In genomic region chr19:49142866-49143335, GRCh38 we compare ENCODE assay signal across 8 cellular contexts. TPM values are rescaled to one million over a fixed set of nuclear protein-coding genes. Genes with fewer than 3 reads are reported as not detected.
DNase-seq lines count a peak whose midpoint lies in the region; TF ChIP-seq lines count a peak whose summit lies in the region.

No MANE protein-coding gene starts in this region.

- H3K4me1 Mint-ChIP-seq in activated CD4-positive, alpha-beta T cell treated with anti-CD3 and anti-CD28 coated beads, Interleukin-2, amount 10 ng/mL, durations not matched to agents 7 days and 5 days = peaks cover 24% of the 10 kb centered on the region

- H3K27ac Mint-ChIP-seq in activated CD4-positive, alpha-beta T cell treated with anti-CD3 and anti-CD28 coated beads, Interleukin-2, amount 10 ng/mL, durations not matched to agents 7 days and 5 days = no peak overlapping the region

- CTCF ChIA-PET in activated CD4-positive, alpha-beta T cell treated with anti-CD3 and anti-CD28 coated beads, Interleukin-2, amount 10 ng/mL, durations not matched to agents 7 days and 5 days (lab: Charles Lee) = interaction anchor here (0.6 to 1.3 kb wide), 4 partner anchors 29 to 403 kb away, joined by 3 to 5 read pairs (median 4); partner anchors contain the start of gene LIN7B

- POLR2A ChIA-PET in activated CD4-positive, alpha-beta T cell treated with anti-CD3 and anti-CD28 coated beads, Interleukin-2, amount 10 ng/mL, durations not matched to agents 7 days and 5 days (lab: Charles Lee) = interaction anchor here (0.6 kb wide), 1 partner anchor 78 kb away, joined by 4 read pairs; the partner anchor contains the start of gene NTF4

- TF ChIP-seq CTCF in lower leg skin (IDR thresholded peaks at IDR 0.05) = no peak

- H3K27me3 Mint-ChIP-seq in activated CD4-positive, alpha-beta T cell treated with anti-CD3 and anti-CD28 coated beads, Interleukin-2, amount 10 ng/mL, durations not matched to agents 7 days and 5 days = peaks cover 22% of the 10 kb centered on the region

- no peaks in the 10 kb centered on the region for H3K36me3 Mint-ChIP-seq in activated CD4-positive, alpha-beta T cell treated with anti-CD3 and anti-CD28 coated beads, Interleukin-2, amount 10 ng/mL, durations not matched to agents 7 days and 5 days (ENCODE audit: low read depth)

- no peak for TF ChIP-seq POLR2A in lower leg skin (IDR thresholded peaks at IDR 0.05)

- peak overlapping the region; percentile 62 for H3K4me3 Mint-ChIP-seq in activated CD4-positive, alpha-beta T cell treated with anti-CD3 and anti-CD28 coated beads, Interleukin-2, amount 10 ng/mL, durations not matched to agents 7 days and 5 days

- peak; percentile 61 for DNase-seq in activated T-cell treated with anti-CD3 and anti-CD28 coated beads for 24 hours (ENCODE audit: low read depth)
- no peak for DNase-seq in activated T-cell treated with anti-CD3 and anti-CD28 coated beads for 4 hours
- peak; percentile 89 for DNase-seq in NCI-H1092 treated with DMSO at 0.1 percent for 48 hours (lab: John Stamatoyannopoulos, UW)
- DNase-seq in activated CD4-positive, alpha-beta T cell treated with anti-CD3 and anti-CD28 coated beads, Interleukin-2, amount 10 ng/mL, durations not matched to agents 7 days and 5 days = peak; percentile 66
- DNase-seq in effector CD8-positive, alpha-beta T cell (lab: John Stamatoyannopoulos, UW) = peak; percentile 41
- DNase-seq in lower leg skin (ENCODE audit: low spot score in 2 of 2) = peak; percentile 76 to 94
- peak; percentile 65 to 74 for DNase-seq in stimulated activated CD4-positive, alpha-beta T cell treated with anti-CD3 and anti-CD28 coated beads, Interleukin-4, amount 100 ng/mL, for 48 hours (ENCODE audit: low read depth in 2 of 2)
- no peak for DNase-seq in NOMO-1 treated with dmso at 0.1 percent for 144 hours (lab: John Stamatoyannopoulos, UW; ENCODE audit: unreplicated experiment)

- intact Hi-C loops in lower leg skin (cut with DNase I; ENCODE audit: low total_unique reads) = loop anchor here (10.0 kb wide), 1 partner anchor 148 kb away; the partner anchor contains the start of genes GYS1 and RUVBL2

- no peaks in the 10 kb centered on the region for H3K9me3 Mint-ChIP-seq in activated CD4-positive, alpha-beta T cell treated with anti-CD3 and anti-CD28 coated beads, Interleukin-2, amount 10 ng/mL, durations not matched to agents 7 days and 5 days

- WGBS in lower leg skin, 2 donors = 6 to 20% methylated on average over 21 of the region's 21 CpGs

- peak overlapping the region; percentile 24 for H3K4me3 ChIP-seq in lower leg skin (ENCODE audit: low read depth, poor library complexity, severe bottlenecking)

RNA-seq across cellular contexts. Expression of gene HRC, which starts 12.3 kb away (rescaled TPM):
- total RNA-seq in activated CD4-positive, alpha-beta T cell treated with anti-CD3 and anti-CD28 coated beads, Interleukin-2, amount 10 ng/mL, durations not matched to agents 7 days and 5 days = not detected
- total RNA-seq in lower leg skin = 1 to 10 TPM; 1.1 to 4.0 (median 1.2) TPM

RNA-seq across cellular contexts. Expression of gene TRPM4, which starts 14.7 kb away (rescaled TPM):
- total RNA-seq in activated CD4-positive, alpha-beta T cell treated with anti-CD3 and anti-CD28 coated beads, Interleukin-2, amount 10 ng/mL, durations not matched to agents 7 days and 5 days = under 1 TPM; 0.25 to 0.33 TPM
- total RNA-seq in lower leg skin = 10 to 100 TPM; 50.7 to 76.2 (median 70.3) TPM

RNA-seq across cellular contexts. Expression of gene PPFIA3, which starts 23.6 kb away (rescaled TPM):
- 1 to 10 TPM; 1.6 TPM for total RNA-seq in activated CD4-positive, alpha-beta T cell treated with anti-CD3 and anti-CD28 coated beads, Interleukin-2, amount 10 ng/mL, durations not matched to agents 7 days and 5 days
- total RNA-seq in lower leg skin = 10 to 100 TPM; 52.3 to 78.1 (median 64.4) TPM

RNA-seq across cellular contexts. Expression of gene C19orf73, which starts 24.0 kb away (rescaled TPM):
- total RNA-seq in activated CD4-positive, alpha-beta T cell treated with anti-CD3 and anti-CD28 coated beads, Interleukin-2, amount 10 ng/mL, durations not matched to agents 7 days and 5 days = 1 to 10 TPM; 1.0 to 1.3 TPM
- total RNA-seq in lower leg skin = 10 to 100 TPM in 1 of 4 donors, 1 to 10 TPM in 3; 4.9 to 11.2 (median 8.9) TPM

RNA-seq across cellular contexts. Expression of gene LIN7B, which starts 28.7 kb away (rescaled TPM):
- total RNA-seq in activated CD4-positive, alpha-beta T cell treated with anti-CD3 and anti-CD28 coated beads, Interleukin-2, amount 10 ng/mL, durations not matched to agents 7 days and 5 days = 1 to 10 TPM; 5.6 TPM
- 10 to 100 TPM; 53.9 to 62.5 (median 54.7) TPM for total RNA-seq in lower leg skin

Comparison
In these comparisons a context has a peak if more than half of its experiments do, and no peak if none do; other contexts are left out.
1. DNase-seq: peak in activated T-cell treated with anti-CD3 and anti-CD28 coated beads for 24 hours (single experiment), NCI-H1092 treated with DMSO at 0.1 percent for 48 hours (single experiment), activated CD4-positive, alpha-beta T cell treated with anti-CD3 and anti-CD28 coated beads, Interleukin-2, amount 10 ng/mL, durations not matched to agents 7 days and 5 days (single experiment), effector CD8-positive, alpha-beta T cell (single experiment), lower leg skin (2 of 2) and stimulated activated CD4-positive, alpha-beta T cell treated with anti-CD3 and anti-CD28 coated beads, Interleukin-4, amount 100 ng/mL, for 48 hours (2 of 2); none in activated T-cell treated with anti-CD3 and anti-CD28 coated beads for 4 hours (single experiment) and NOMO-1 treated with dmso at 0.1 percent for 144 hours (single experiment).
2. RNA of gene TRPM4, which starts 14.7 kb away (total RNA-seq): 50.7 to 76.2 TPM in lower leg skin; 0.25 to 0.33 TPM in activated CD4-positive, alpha-beta T cell treated with anti-CD3 and anti-CD28 coated beads, Interleukin-2, amount 10 ng/mL, durations not matched to agents 7 days and 5 days; every median in the first group is over 10 times any median in the second.
3. RNA of gene PPFIA3, which starts 23.6 kb away (total RNA-seq): 52.3 to 78.1 TPM in lower leg skin; 1.6 TPM in activated CD4-positive, alpha-beta T cell treated with anti-CD3 and anti-CD28 coated beads, Interleukin-2, amount 10 ng/mL, durations not matched to agents 7 days and 5 days; every median in the first group is over 10 times any median in the second.